8 cellular contexts compared by ENCODE assay signal in genomic region chr4:78951862-78952472, GRCh38. TPM values are rescaled to one million over a fixed set of nuclear protein-coding genes. Genes with fewer than 3 reads are reported as not detected.
DNase-seq lines count a peak whose midpoint lies in the region; ATAC-seq, FAIRE-seq and TF ChIP-seq lines count a peak whose summit lies in the region.

No MANE protein-coding gene starts in this region.

- no peak overlapping the region for H3K27ac ChIP-seq in RWPE1

- TF ChIP-seq CTCF in RWPE1 (conservative IDR thresholded peaks at IDR 0.05; ENCODE audit: low read depth) = peak; percentile 77

- ATAC-seq in GM21381 (IDR thresholded peaks at IDR 0.05; ENCODE audit: unreplicated experiment) = peak; percentile 71
- peak; percentile 93 for ATAC-seq in left lobe of liver

- POLR2A ChIA-PET in RWPE1 (lab: Yijun Ruan, JAX; ENCODE audit: low non-redundant PET) = no interaction called here

- DNase-seq in NCI-H2171 treated with DMSO at 0.1 percent for 48 hours (lab: John Stamatoyannopoulos, UW) = peak; percentile 58
- no peak for DNase-seq in NCI-H2171 (lab: John Stamatoyannopoulos, UW)
- peak; percentile 11 for DNase-seq in HTR-8/SVneo (ENCODE audit: insufficient read length, low spot score)
- peak; percentile 34 for DNase-seq in RWPE1 (ENCODE audit: low spot score)
- DNase-seq in cerebellar cortex (ENCODE audit: low spot score) = peak; percentile 75
- DNase-seq in left lobe of liver (ENCODE audit: low spot score) = no peak
- DNase-seq in urothelium cell line (ENCODE audit: low spot score) = peak; percentile 51

- CTCF ChIA-PET in RWPE1 (lab: Yijun Ruan, JAX) = interaction anchor here (0.5 to 0.8 kb wide), 4 partner anchors 73 to 1385 kb away, joined by 3 to 6 read pairs (median 3); no protein-coding TSS in a partner anchor

- FAIRE-seq in HTR-8/SVneo (lab: Jason Lieb, UNC) (no peak), urothelium cell line (lab: Jason Lieb, UNC) (no peak)

RNA-seq across cellular contexts. Expression of gene PAQR3, which starts 12.7 kb away (rescaled TPM):
- total RNA-seq in left lobe of liver = 7.2 TPM

Comparison
In these comparisons a context has a peak if more than half of its experiments do, and no peak if none do; other contexts are left out.
1. DNase-seq: peak in NCI-H2171 treated with DMSO at 0.1 percent for 48 hours (single experiment), HTR-8/SVneo (single experiment), RWPE1 (single experiment), cerebellar cortex (single experiment) and urothelium cell line (single experiment); none in NCI-H2171 (single experiment) and left lobe of liver (single experiment).